In the genomic region with DNA sequence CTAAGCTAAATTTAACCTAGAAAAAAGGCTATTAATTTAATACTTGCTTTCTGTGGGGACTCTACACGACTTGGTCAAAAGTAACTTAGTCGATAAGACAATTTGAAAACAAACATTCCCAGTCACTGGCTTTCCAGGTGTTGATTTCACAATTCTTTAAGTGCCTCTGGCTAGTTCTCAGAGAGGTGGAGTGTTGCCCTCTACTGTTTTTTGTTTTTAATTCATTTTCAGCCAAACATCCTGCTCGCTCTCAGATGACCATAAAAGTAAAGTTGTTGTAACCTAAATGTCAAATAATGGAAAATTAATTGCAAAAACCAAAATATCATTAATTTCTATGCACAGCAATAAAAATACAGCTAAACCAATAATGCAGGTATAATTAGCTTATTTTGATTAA, we compare ENCODE assay signal across 16 cellular contexts.
DNase-seq lines count a peak whose midpoint lies in the region; ATAC-seq and TF ChIP-seq lines count a peak whose summit lies in the region.
"Had no signal": no experiment of that assay in that cellular context is flagged by ENCODE, and none has a peak within 500 bp of the region (broad histone marks: within the 10 kb centered on the region; RNA-seq: fewer than 3 reads in every experiment).

No MANE protein-coding gene starts in this region.

- ATAC-seq in RWPE2 (ENCODE audit: low read depth) = 0 out of 3 replicates have a peak, but pooled peaks have one; percentile 42
- ATAC-seq in left colon = peak; percentile 27
- no peak for ATAC-seq in GM21737 (IDR thresholded peaks at IDR 0.05; ENCODE audit: unreplicated experiment)
- no peak for ATAC-seq in HG02973 (IDR thresholded peaks at IDR 0.05; ENCODE audit: unreplicated experiment)
- ATAC-seq: heart left ventricle had no signal

- no peak for TF ChIP-seq EP300 in suprapubic skin (IDR thresholded peaks at IDR 0.05)

- H3K36me3 ChIP-seq in RWPE2 (ENCODE audit: low read depth) (peaks cover 9% of the 10 kb centered on the region), suprapubic skin (peaks cover 24% of the 10 kb centered on the region)

- H3K9me3 ChIP-seq in RWPE2 (ENCODE audit: severe bottlenecking) (no peaks in the 10 kb centered on the region), suprapubic skin (no peaks in the 10 kb centered on the region)
- H3K9me3 ChIP-seq: heart left ventricle, upper lobe of left lung had no signal

- H3K27me3 ChIP-seq in RWPE2 (ENCODE audit: insufficient read depth, poor library complexity, severe bottlenecking) (no peaks in the 10 kb centered on the region), suprapubic skin (no peaks in the 10 kb centered on the region)
- H3K27me3 ChIP-seq: heart left ventricle, upper lobe of left lung had no signal

- intact Hi-C loops in left colon (cut with DNase I, micrococcal nuclease) = no loop called here

- 56% methylated on average over 3 of the region's 3 CpGs for WGBS in suprapubic skin

- H3K4me1 ChIP-seq in RWPE2 (ENCODE audit: insufficient read depth, poor library complexity, severe bottlenecking) = peaks cover 3% of the 10 kb centered on the region
- H3K4me1 ChIP-seq in suprapubic skin = no peaks in the 10 kb centered on the region
- H3K4me1 ChIP-seq: heart left ventricle, upper lobe of left lung had no signal

- H3K27ac ChIP-seq in RWPE2 (ENCODE audit: poor library complexity, severe bottlenecking) = no peak overlapping the region
- H3K27ac ChIP-seq in suprapubic skin = no peak overlapping the region
- H3K27ac ChIP-seq: heart left ventricle, KMS-11, SK-N-MC, upper lobe of left lung had no signal

- no peak for TF ChIP-seq POLR2A in suprapubic skin (IDR thresholded peaks at IDR 0.05)

- H3K4me3 ChIP-seq in RWPE2 (ENCODE audit: severe bottlenecking) = no peak overlapping the region
- H3K4me3 ChIP-seq in suprapubic skin = no peak overlapping the region
- H3K4me3 ChIP-seq: heart left ventricle, SK-N-MC, upper lobe of left lung had no signal

- TF ChIP-seq CTCF in RWPE2 (IDR thresholded peaks at IDR 0.05; ENCODE audit: poor library complexity, severe bottlenecking) (peak; percentile 66), suprapubic skin (IDR thresholded peaks at IDR 0.05) (no peak)

- DNase-seq in COR-L47 (lab: John Stamatoyannopoulos, UW) = peak; percentile 23
- DNase-seq in HuH-7 (ENCODE audit: low spot score) = peak; percentile 18
- DNase-seq in RWPE2 (ENCODE audit: low spot score) = no peak
- no peak for DNase-seq in left colon
- DNase-seq in NCI-H226 = no peak
- no peak for DNase-seq in suprapubic skin (ENCODE audit: low spot score in 2 of 2)
- DNase-seq: activated CD4-positive, alpha-beta T cell treated with anti-CD3 and anti-CD28 coated beads, Interleukin-2, amount 10 ng/mL, durations not matched to agents 7 days and 5 days; activated naive CD4-positive, alpha-beta T cell treated with anti-CD3 and anti-CD28 coated beads for 36 hours; AML-193; dermis blood vessel endothelial cell; heart left ventricle; upper lobe of left lung had no signal

Comparison
In these comparisons a context has a peak if more than half of its experiments do, and no peak if none do; other contexts are left out.
1. DNase-seq: peak in COR-L47 (single experiment) and HuH-7 (single experiment); none in RWPE2 (single experiment), left colon (0 of 2), NCI-H226 (single experiment) and suprapubic skin (0 of 2).
2. ATAC-seq: peak in RWPE2 (single experiment) and left colon (single experiment); none in GM21737 (single experiment) and HG02973 (single experiment).